1 cellular context compared by ENCODE assay signal in genomic region chr14:55129428-55130193, GRCh38.
TF ChIP-seq lines count a peak whose summit lies in the region.

No MANE protein-coding gene starts in this region.

TF ChIP-seq in HEK293, 187 proteins besides CTCF, POLR2A, EP300 and RAD21 (continued from another document and continues in another):
- TF ChIP-seq, protein P1, sequence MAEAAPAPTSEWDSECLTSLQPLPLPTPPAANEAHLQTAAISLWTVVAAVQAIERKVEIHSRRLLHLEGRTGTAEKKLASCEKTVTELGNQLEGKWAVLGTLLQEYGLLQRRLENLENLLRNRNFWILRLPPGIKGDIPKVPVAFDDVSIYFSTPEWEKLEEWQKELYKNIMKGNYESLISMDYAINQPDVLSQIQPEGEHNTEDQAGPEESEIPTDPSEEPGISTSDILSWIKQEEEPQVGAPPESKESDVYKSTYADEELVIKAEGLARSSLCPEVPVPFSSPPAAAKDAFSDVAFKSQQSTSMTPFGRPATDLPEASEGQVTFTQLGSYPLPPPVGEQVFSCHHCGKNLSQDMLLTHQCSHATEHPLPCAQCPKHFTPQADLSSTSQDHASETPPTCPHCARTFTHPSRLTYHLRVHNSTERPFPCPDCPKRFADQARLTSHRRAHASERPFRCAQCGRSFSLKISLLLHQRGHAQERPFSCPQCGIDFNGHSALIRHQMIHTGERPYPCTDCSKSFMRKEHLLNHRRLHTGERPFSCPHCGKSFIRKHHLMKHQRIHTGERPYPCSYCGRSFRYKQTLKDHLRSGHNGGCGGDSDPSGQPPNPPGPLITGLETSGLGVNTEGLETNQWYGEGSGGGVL (tag by site-specific recombination; IDR thresholded peaks at IDR 0.05): no peak
- TF ChIP-seq ZNF785 (tag by site-specific recombination; IDR thresholded peaks at IDR 0.05) (no peak), ZNF202 (tag by site-specific recombination; IDR thresholded peaks at IDR 0.05; ENCODE audit: borderline replicate concordance) (no peak), PRDM4 (tag by site-specific recombination; IDR thresholded peaks at IDR 0.05) (no peak), ZNF626 (tag by site-specific recombination; IDR thresholded peaks at IDR 0.05) (no peak), ZNF2 (tag by site-specific recombination; IDR thresholded peaks at IDR 0.05) (no peak), ZNF221 (tag by site-specific recombination; IDR thresholded peaks at IDR 0.05; ENCODE audit: borderline replicate concordance) (no peak), GLIS2 (tag by site-specific recombination; IDR thresholded peaks at IDR 0.05) (peak; percentile 82; the same call in 1 of the 2 replicates), ZNF146 (tag by site-specific recombination; IDR thresholded peaks at IDR 0.05) (no peak), YY1 (tag by site-specific recombination; IDR thresholded peaks at IDR 0.05) (no peak), ZNF19 (tag by site-specific recombination; IDR thresholded peaks at IDR 0.05; ENCODE audit: low read depth) (no peak), ZNF660 (tag by site-specific recombination; IDR thresholded peaks at IDR 0.05) (no peak), ZSCAN18 (tag by site-specific recombination; IDR thresholded peaks at IDR 0.05) (no peak), ZNF112 (tag by site-specific recombination; IDR thresholded peaks at IDR 0.05) (no peak), ZFHX2 (tag by site-specific recombination; conservative IDR thresholded peaks at IDR 0.05) (peak; percentile 10; the same call in 1 of the 2 replicates), HOXC10 (CRISPR knock-in tag; IDR thresholded peaks at IDR 0.05) (no peak), ZNF791 (tag by site-specific recombination; IDR thresholded peaks at IDR 0.05) (no peak), SETDB1 (IDR thresholded peaks at IDR 0.05; ENCODE audit: insufficient read length, low read length) (no peak), ZNF335 (tag by site-specific recombination; conservative IDR thresholded peaks at IDR 0.05) (peak; percentile 74; the same call in 1 of the 2 replicates), ZNF670 (tag by site-specific recombination; IDR thresholded peaks at IDR 0.05; ENCODE audit: low read depth) (no peak), ZNF792 (tag by site-specific recombination; IDR thresholded peaks at IDR 0.05) (no peak), ZNF426 (tag by site-specific recombination; IDR thresholded peaks at IDR 0.05) (no peak), IKZF3 (tag by site-specific recombination; IDR thresholded peaks at IDR 0.05) (no peak), TCF7L2 (IDR thresholded peaks at IDR 0.05; ENCODE audit: borderline replicate concordance, low read depth, low read length) (no peak), ZNF558 (tag by site-specific recombination; IDR thresholded peaks at IDR 0.05) (no peak), ZNF621 (tag by site-specific recombination; IDR thresholded peaks at IDR 0.05) (no peak), ZFP69B (tag by site-specific recombination; IDR thresholded peaks at IDR 0.05) (0 out of 2 replicates have a peak, but pooled peaks have one; percentile 43), KLF16 (tag by site-specific recombination; IDR thresholded peaks at IDR 0.05) (no peak), ZBTB49 (tag by site-specific recombination; IDR thresholded peaks at IDR 0.05; ENCODE audit: low read depth) (no peak), ZNF48 (tag by site-specific recombination; IDR thresholded peaks at IDR 0.05) (no peak), ZNF214 (tag by site-specific recombination; IDR thresholded peaks at IDR 0.05; ENCODE audit: borderline replicate concordance) (no peak), ZNF404 (tag by site-specific recombination; IDR thresholded peaks at IDR 0.05) (no peak), HOXA7 (CRISPR knock-in tag; IDR thresholded peaks at IDR 0.05; ENCODE audit: borderline replicate concordance) (no peak), ZNF830 (tag by site-specific recombination; IDR thresholded peaks at IDR 0.05; ENCODE audit: low read depth) (no peak), ZBTB48 (tag by site-specific recombination; IDR thresholded peaks at IDR 0.05) (no peak), ZNF132 (tag by site-specific recombination; IDR thresholded peaks at IDR 0.05; ENCODE audit: borderline replicate concordance) (no peak), ZNF596 (tag by site-specific recombination; IDR thresholded peaks at IDR 0.05) (no peak), ZNF140 (tag by site-specific recombination; IDR thresholded peaks at IDR 0.05) (no peak), ZNF394 (tag by site-specific recombination; IDR thresholded peaks at IDR 0.05; ENCODE audit: borderline replicate concordance) (no peak), ZNF549 (tag by site-specific recombination; IDR thresholded peaks at IDR 0.05) (no peak), KLF1 (tag by site-specific recombination; IDR thresholded peaks at IDR 0.05) (no peak; the same call in 1 of the 2 replicates), ZNF837 (tag by site-specific recombination; IDR thresholded peaks at IDR 0.05) (no peak), WT1 (tag by site-specific recombination; IDR thresholded peaks at IDR 0.05) (no peak)
- TF ChIP-seq, protein P2, sequence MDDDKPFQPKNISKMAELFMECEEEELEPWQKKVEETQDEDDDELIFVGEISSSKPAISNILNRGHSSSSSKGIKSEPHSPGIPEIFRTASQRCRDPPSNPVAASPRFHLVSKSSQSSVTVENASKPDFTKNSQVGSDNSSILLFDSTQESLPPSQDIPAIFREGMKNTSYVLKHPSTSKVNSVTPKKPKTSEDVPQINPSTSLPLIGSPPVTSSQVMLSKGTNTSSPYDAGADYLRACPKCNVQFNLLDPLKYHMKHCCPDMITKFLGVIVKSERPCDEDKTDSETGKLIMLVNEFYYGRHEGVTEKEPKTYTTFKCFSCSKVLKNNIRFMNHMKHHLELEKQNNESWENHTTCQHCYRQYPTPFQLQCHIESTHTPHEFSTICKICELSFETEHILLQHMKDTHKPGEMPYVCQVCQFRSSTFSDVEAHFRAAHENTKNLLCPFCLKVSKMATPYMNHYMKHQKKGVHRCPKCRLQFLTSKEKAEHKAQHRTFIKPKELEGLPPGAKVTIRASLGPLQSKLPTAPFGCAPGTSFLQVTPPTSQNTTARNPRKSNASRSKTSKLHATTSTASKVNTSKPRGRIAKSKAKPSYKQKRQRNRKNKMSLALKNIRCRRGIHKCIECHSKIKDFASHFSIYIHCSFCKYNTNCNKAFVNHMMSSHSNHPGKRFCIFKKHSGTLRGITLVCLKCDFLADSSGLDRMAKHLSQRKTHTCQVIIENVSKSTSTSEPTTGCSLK (tag by site-specific recombination; IDR thresholded peaks at IDR 0.05): no peak
- TF ChIP-seq, protein P3, sequence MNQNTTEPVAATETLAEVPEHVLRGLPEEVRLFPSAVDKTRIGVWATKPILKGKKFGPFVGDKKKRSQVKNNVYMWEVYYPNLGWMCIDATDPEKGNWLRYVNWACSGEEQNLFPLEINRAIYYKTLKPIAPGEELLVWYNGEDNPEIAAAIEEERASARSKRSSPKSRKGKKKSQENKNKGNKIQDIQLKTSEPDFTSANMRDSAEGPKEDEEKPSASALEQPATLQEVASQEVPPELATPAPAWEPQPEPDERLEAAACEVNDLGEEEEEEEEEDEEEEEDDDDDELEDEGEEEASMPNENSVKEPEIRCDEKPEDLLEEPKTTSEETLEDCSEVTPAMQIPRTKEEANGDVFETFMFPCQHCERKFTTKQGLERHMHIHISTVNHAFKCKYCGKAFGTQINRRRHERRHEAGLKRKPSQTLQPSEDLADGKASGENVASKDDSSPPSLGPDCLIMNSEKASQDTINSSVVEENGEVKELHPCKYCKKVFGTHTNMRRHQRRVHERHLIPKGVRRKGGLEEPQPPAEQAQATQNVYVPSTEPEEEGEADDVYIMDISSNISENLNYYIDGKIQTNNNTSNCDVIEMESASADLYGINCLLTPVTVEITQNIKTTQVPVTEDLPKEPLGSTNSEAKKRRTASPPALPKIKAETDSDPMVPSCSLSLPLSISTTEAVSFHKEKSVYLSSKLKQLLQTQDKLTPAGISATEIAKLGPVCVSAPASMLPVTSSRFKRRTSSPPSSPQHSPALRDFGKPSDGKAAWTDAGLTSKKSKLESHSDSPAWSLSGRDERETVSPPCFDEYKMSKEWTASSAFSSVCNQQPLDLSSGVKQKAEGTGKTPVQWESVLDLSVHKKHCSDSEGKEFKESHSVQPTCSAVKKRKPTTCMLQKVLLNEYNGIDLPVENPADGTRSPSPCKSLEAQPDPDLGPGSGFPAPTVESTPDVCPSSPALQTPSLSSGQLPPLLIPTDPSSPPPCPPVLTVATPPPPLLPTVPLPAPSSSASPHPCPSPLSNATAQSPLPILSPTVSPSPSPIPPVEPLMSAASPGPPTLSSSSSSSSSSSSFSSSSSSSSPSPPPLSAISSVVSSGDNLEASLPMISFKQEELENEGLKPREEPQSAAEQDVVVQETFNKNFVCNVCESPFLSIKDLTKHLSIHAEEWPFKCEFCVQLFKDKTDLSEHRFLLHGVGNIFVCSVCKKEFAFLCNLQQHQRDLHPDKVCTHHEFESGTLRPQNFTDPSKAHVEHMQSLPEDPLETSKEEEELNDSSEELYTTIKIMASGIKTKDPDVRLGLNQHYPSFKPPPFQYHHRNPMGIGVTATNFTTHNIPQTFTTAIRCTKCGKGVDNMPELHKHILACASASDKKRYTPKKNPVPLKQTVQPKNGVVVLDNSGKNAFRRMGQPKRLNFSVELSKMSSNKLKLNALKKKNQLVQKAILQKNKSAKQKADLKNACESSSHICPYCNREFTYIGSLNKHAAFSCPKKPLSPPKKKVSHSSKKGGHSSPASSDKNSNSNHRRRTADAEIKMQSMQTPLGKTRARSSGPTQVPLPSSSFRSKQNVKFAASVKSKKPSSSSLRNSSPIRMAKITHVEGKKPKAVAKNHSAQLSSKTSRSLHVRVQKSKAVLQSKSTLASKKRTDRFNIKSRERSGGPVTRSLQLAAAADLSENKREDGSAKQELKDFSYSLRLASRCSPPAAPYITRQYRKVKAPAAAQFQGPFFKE (tag by site-specific recombination; IDR thresholded peaks at IDR 0.05; ENCODE audit: borderline replicate concordance): no peak
- TF ChIP-seq, protein P4, sequence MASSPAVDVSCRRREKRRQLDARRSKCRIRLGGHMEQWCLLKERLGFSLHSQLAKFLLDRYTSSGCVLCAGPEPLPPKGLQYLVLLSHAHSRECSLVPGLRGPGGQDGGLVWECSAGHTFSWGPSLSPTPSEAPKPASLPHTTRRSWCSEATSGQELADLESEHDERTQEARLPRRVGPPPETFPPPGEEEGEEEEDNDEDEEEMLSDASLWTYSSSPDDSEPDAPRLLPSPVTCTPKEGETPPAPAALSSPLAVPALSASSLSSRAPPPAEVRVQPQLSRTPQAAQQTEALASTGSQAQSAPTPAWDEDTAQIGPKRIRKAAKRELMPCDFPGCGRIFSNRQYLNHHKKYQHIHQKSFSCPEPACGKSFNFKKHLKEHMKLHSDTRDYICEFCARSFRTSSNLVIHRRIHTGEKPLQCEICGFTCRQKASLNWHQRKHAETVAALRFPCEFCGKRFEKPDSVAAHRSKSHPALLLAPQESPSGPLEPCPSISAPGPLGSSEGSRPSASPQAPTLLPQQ (tag by site-specific recombination; IDR thresholded peaks at IDR 0.05): peak; percentile 82
